In genomic region chr10:80158598-80159127, GRCh38 we compare ENCODE assay signal across 10 cellular contexts. TPM values are rescaled to one million over a fixed set of nuclear protein-coding genes. Genes with fewer than 3 reads are reported as not detected.
A peak's percentile ranks its signal among the peaks of the same experiment; 100 is the strongest.
DNase-seq lines count a peak whose midpoint lies in the region; ATAC-seq, FAIRE-seq and TF ChIP-seq lines count a peak whose summit lies in the region.
"Had no signal": no experiment of that assay in that cellular context is flagged by ENCODE, and none has a peak within 500 bp of the region (broad histone marks: within the 10 kb centered on the region; RNA-seq: fewer than 3 reads in every experiment).

No MANE protein-coding gene starts in this region.

- no peak overlapping the region for H2BK5ac ChIP-seq in neuronal stem cell (ENCODE audit: low read length)

- no peak for ATAC-seq in activated CD8-positive, alpha-beta T cell treated with anti-CD3 and anti-CD28 coated beads for 36 hours
- ATAC-seq in activated CD8-positive, alpha-beta T cell treated with anti-CD3 and anti-CD28 coated beads, Interleukin-2, amount 10 ng/mL, durations not matched to agents 7 days and 5 days, result no peak
- no peak for ATAC-seq in HG02571 (IDR thresholded peaks at IDR 0.05; ENCODE audit: unreplicated experiment)
- ATAC-seq in natural killer cell treated with Interleukin-12 subunit alpha and Interleukin-12 subunit beta and Interleukin-15 and Interleukin-18, amount 100 ng/mL, for 72 hours, result no peak

- H3K4me1 Mint-ChIP-seq in activated CD8-positive, alpha-beta T cell treated with anti-CD3 and anti-CD28 coated beads for 36 hours (ENCODE audit: low read depth), result peaks cover 10% of the 10 kb centered on the region
- H3K4me1 Mint-ChIP-seq in activated CD8-positive, alpha-beta T cell treated with anti-CD3 and anti-CD28 coated beads, Interleukin-2, amount 10 ng/mL, durations not matched to agents 7 days and 5 days (ENCODE audit: low read depth), result peaks cover 10% of the 10 kb centered on the region
- peaks cover 5 to 9% of the 10 kb centered on the region in 2 donors for H3K4me1 Mint-ChIP-seq in natural killer cell treated with Interleukin-12 subunit alpha and Interleukin-12 subunit beta and Interleukin-15 and Interleukin-18, amount 100 ng/mL, for 72 hours (ENCODE audit: low read depth in 2 of 2)

- H3K27me3 ChIP-seq in esophagus muscularis mucosa, result no peaks in the 10 kb centered on the region
- H3K27me3 ChIP-seq in neuronal stem cell (ENCODE audit: control insufficient read depth in 3 of 3, insufficient read depth in 3 of 3, low read depth in 1 of 3, low read length in 3 of 3), result no peaks in the 10 kb centered on the region

- H3K27me3 Mint-ChIP-seq in activated CD8-positive, alpha-beta T cell treated with anti-CD3 and anti-CD28 coated beads for 36 hours, result no peaks in the 10 kb centered on the region
- no peaks in the 10 kb centered on the region for H3K27me3 Mint-ChIP-seq in activated CD8-positive, alpha-beta T cell treated with anti-CD3 and anti-CD28 coated beads, Interleukin-2, amount 10 ng/mL, durations not matched to agents 7 days and 5 days (ENCODE audit: low read depth)
- no peaks in the 10 kb centered on the region for H3K27me3 Mint-ChIP-seq in natural killer cell treated with Interleukin-12 subunit alpha and Interleukin-12 subunit beta and Interleukin-15 and Interleukin-18, amount 100 ng/mL, for 72 hours

- H3K27ac ChIP-seq in SK-N-MC (peak overlapping the region; percentile 62), esophagus muscularis mucosa (replicated peaks in 1 of 4) (peak overlapping the region; percentile 75 to 87 (median 80)), neuronal stem cell (replicated peaks; ENCODE audit: low read length) (no peak overlapping the region)

- TF ChIP-seq POLR2A in esophagus muscularis mucosa (IDR thresholded peaks at IDR 0.05; ENCODE audit: low read depth) (no peak), GM12891 (IDR thresholded peaks at IDR 0.05; ENCODE audit: low read depth, low read length) (no peak)

- intact Hi-C loops in activated CD8-positive, alpha-beta T cell treated with anti-CD3 and anti-CD28 coated beads for 36 hours (cut with micrococcal nuclease), result no loop called here
- intact Hi-C loops in esophagus muscularis mucosa (cut with DNase I), result loop anchor here (5.0 kb wide), 1 partner anchor 49 kb away; the partner anchor contains the start of gene ANXA11

- H3K79me1 ChIP-seq in neuronal stem cell (ENCODE audit: low read depth, low read length), result no peaks in the 10 kb centered on the region

- H3K18ac ChIP-seq in neuronal stem cell (ENCODE audit: low read length), result peak overlapping the region; percentile 37

- TF ChIP-seq EP300 in esophagus muscularis mucosa (IDR thresholded peaks at IDR 0.05), result peak; percentile 43

- H2BK120ac ChIP-seq in neuronal stem cell (ENCODE audit: low read depth, low read length), result no peak overlapping the region

- H3K36me3 ChIP-seq in SK-N-MC (ENCODE audit: insufficient read depth, low read length) (peaks cover 19% of the 10 kb centered on the region), esophagus muscularis mucosa (peaks cover 22 to 89% (median 80%) of the 10 kb centered on the region in 4 donors), neuronal stem cell (replicated peaks in 1 of 2; ENCODE audit: control insufficient read depth in 2 of 2, insufficient read depth in 2 of 2, low read length in 2 of 2) (no peaks in the 10 kb centered on the region)

- H3K4me1 ChIP-seq in esophagus muscularis mucosa, result peaks cover 61 to 93% (median 77%) of the 10 kb centered on the region in 4 donors
- H3K4me1 ChIP-seq in neuronal stem cell (ENCODE audit: control insufficient read depth in 2 of 2, insufficient read depth in 1 of 2, low read depth in 1 of 2, low read length in 2 of 2), result peaks cover 2 to 6% of the 10 kb centered on the region in 2 donors

- H3K27ac Mint-ChIP-seq in activated CD8-positive, alpha-beta T cell treated with anti-CD3 and anti-CD28 coated beads for 36 hours, result peak overlapping the region; percentile 60
- H3K27ac Mint-ChIP-seq in activated CD8-positive, alpha-beta T cell treated with anti-CD3 and anti-CD28 coated beads, Interleukin-2, amount 10 ng/mL, durations not matched to agents 7 days and 5 days, result no peak overlapping the region
- peak overlapping the region in 1 of 2 donors; percentile 34 for H3K27ac Mint-ChIP-seq in natural killer cell treated with Interleukin-12 subunit alpha and Interleukin-12 subunit beta and Interleukin-15 and Interleukin-18, amount 100 ng/mL, for 72 hours

- H3K4me3 ChIP-seq in SK-N-MC (peak overlapping the region; percentile 61), esophagus muscularis mucosa (no peak overlapping the region), neuronal stem cell (ENCODE audit: low read length in 2 of 2) (no peak overlapping the region)

- no peak overlapping the region for H3K9ac ChIP-seq in SK-N-MC (ENCODE audit: insufficient read length)
- no peak overlapping the region for H3K9ac ChIP-seq in neuronal stem cell (ENCODE audit: low read depth, low read length, poor library complexity)

- FAIRE-seq in GM12891 (lab: Jason Lieb, UNC), result no peak
- FAIRE-seq: G401.6 had no signal

- no peak overlapping the region for H2BK15ac ChIP-seq in neuronal stem cell (ENCODE audit: low read length)

- no peak overlapping the region for H4K91ac ChIP-seq in neuronal stem cell (ENCODE audit: low read depth, low read length, poor library complexity)

- H2BK12ac ChIP-seq in neuronal stem cell (ENCODE audit: low read length), result no peak overlapping the region

- TF ChIP-seq CTCF in activated CD8-positive, alpha-beta T cell treated with anti-CD3 and anti-CD28 coated beads for 36 hours (IDR thresholded peaks at IDR 0.05), result no peak
- TF ChIP-seq CTCF in esophagus muscularis mucosa (IDR thresholded peaks at IDR 0.05), result peak in 1 of 3 experiments; percentile 6

- no peak overlapping the region for H3K4me2 ChIP-seq in neuronal stem cell (ENCODE audit: insufficient read depth, low read length, poor library complexity, severe bottlenecking)

- no peaks in the 10 kb centered on the region for H3K9me3 Mint-ChIP-seq in activated CD8-positive, alpha-beta T cell treated with anti-CD3 and anti-CD28 coated beads for 36 hours
- H3K9me3 Mint-ChIP-seq in activated CD8-positive, alpha-beta T cell treated with anti-CD3 and anti-CD28 coated beads, Interleukin-2, amount 10 ng/mL, durations not matched to agents 7 days and 5 days (ENCODE audit: insufficient read depth), result no peaks in the 10 kb centered on the region
- no peaks in the 10 kb centered on the region for H3K9me3 Mint-ChIP-seq in natural killer cell treated with Interleukin-12 subunit alpha and Interleukin-12 subunit beta and Interleukin-15 and Interleukin-18, amount 100 ng/mL, for 72 hours

- H3K4ac ChIP-seq in neuronal stem cell (ENCODE audit: low read length), result no peak overlapping the region

- 29% methylated on average over 12 of the region's 14 CpGs for WGBS in esophagus muscularis mucosa
- whole genome bisulfite sequencing in neuronal stem cell (ENCODE audit: extremely low coverage in 2 of 2, insufficient read length in 2 of 2, insufficient replicate concordance in 1 of 2), 2 donors, result no CpG with 5 or more reads among the region's 14 CpGs

- no peak for DNase-seq in activated CD8-positive, alpha-beta T cell treated with anti-CD3 and anti-CD28 coated beads for 36 hours
- DNase-seq in activated CD8-positive, alpha-beta T cell treated with anti-CD3 and anti-CD28 coated beads, Interleukin-2, amount 10 ng/mL, durations not matched to agents 7 days and 5 days, result no peak
- peak; percentile 98 for DNase-seq in SK-N-MC (ENCODE audit: low read depth, low spot score)
- DNase-seq in esophagus muscularis mucosa (ENCODE audit: extremely low spot score), result peak; percentile 96
- no peak for DNase-seq in neuronal stem cell (ENCODE audit: low spot score)
- no peak for DNase-seq in GM12891 (ENCODE audit: insufficient read length, low spot score)
- DNase-seq in natural killer cell treated with Interleukin-12 subunit alpha and Interleukin-12 subunit beta and Interleukin-15 and Interleukin-18, amount 100 ng/mL, for 72 hours (ENCODE audit: low spot score), result no peak

- peak overlapping the region; percentile 54 for H2AFZ ChIP-seq in neuronal stem cell (ENCODE audit: low read length)

- POLR2A ChIA-PET in activated CD8-positive, alpha-beta T cell treated with anti-CD3 and anti-CD28 coated beads for 36 hours (lab: Charles Lee), result no interaction called here
- POLR2A ChIA-PET in activated CD8-positive, alpha-beta T cell treated with anti-CD3 and anti-CD28 coated beads, Interleukin-2, amount 10 ng/mL, durations not matched to agents 7 days and 5 days (lab: Charles Lee), result no interaction called here

- no peak overlapping the region for H3K14ac ChIP-seq in neuronal stem cell (ENCODE audit: low read length)

- no peak overlapping the region for H3K4me3 Mint-ChIP-seq in activated CD8-positive, alpha-beta T cell treated with anti-CD3 and anti-CD28 coated beads for 36 hours
- H3K4me3 Mint-ChIP-seq in activated CD8-positive, alpha-beta T cell treated with anti-CD3 and anti-CD28 coated beads, Interleukin-2, amount 10 ng/mL, durations not matched to agents 7 days and 5 days, result no peak overlapping the region
- no peak overlapping the region for H3K4me3 Mint-ChIP-seq in natural killer cell treated with Interleukin-12 subunit alpha and Interleukin-12 subunit beta and Interleukin-15 and Interleukin-18, amount 100 ng/mL, for 72 hours

- H4K8ac ChIP-seq in neuronal stem cell (ENCODE audit: low read depth, low read length), result no peak overlapping the region

- H2AK5ac ChIP-seq in neuronal stem cell (ENCODE audit: low read depth, low read length), result no peak overlapping the region

- H3K9me3 ChIP-seq in SK-N-MC (ENCODE audit: low read depth, low read length) (no peaks in the 10 kb centered on the region), esophagus muscularis mucosa (no peaks in the 10 kb centered on the region), neuronal stem cell (replicated peaks in 1 of 2; ENCODE audit: control insufficient read depth in 2 of 2, insufficient read depth in 1 of 2, low read depth in 1 of 2, low read length in 2 of 2) (no peaks in the 10 kb centered on the region)

- H3K36me3 Mint-ChIP-seq in activated CD8-positive, alpha-beta T cell treated with anti-CD3 and anti-CD28 coated beads for 36 hours (ENCODE audit: low read depth), result peaks cover 81% of the 10 kb centered on the region
- H3K36me3 Mint-ChIP-seq in activated CD8-positive, alpha-beta T cell treated with anti-CD3 and anti-CD28 coated beads, Interleukin-2, amount 10 ng/mL, durations not matched to agents 7 days and 5 days (ENCODE audit: low read depth), result peaks cover 87% of the 10 kb centered on the region
- peaks cover 24% of the 10 kb centered on the region for H3K36me3 Mint-ChIP-seq in natural killer cell treated with Interleukin-12 subunit alpha and Interleukin-12 subunit beta and Interleukin-15 and Interleukin-18, amount 100 ng/mL, for 72 hours

- H3K23ac ChIP-seq in neuronal stem cell (ENCODE audit: low read depth, low read length, poor library complexity), result no peak overlapping the region

- CTCF ChIA-PET in activated CD8-positive, alpha-beta T cell treated with anti-CD3 and anti-CD28 coated beads for 36 hours (lab: Charles Lee), result interaction anchor here (1.4 kb wide), 1 partner anchor 11 kb away, joined by 3 read pairs; no protein-coding TSS in a partner anchor
- CTCF ChIA-PET in activated CD8-positive, alpha-beta T cell treated with anti-CD3 and anti-CD28 coated beads, Interleukin-2, amount 10 ng/mL, durations not matched to agents 7 days and 5 days (lab: Charles Lee), result interaction anchor here (0.9 kb wide), 1 partner anchor 220 kb away, joined by 5 read pairs; no protein-coding TSS in a partner anchor

RNA-seq across cellular contexts. Expression of gene PLAC9, which starts 26.1 kb away (rescaled TPM):
- total RNA-seq in activated CD8-positive, alpha-beta T cell treated with anti-CD3 and anti-CD28 coated beads for 36 hours, result not detected
- not detected for total RNA-seq in activated CD8-positive, alpha-beta T cell treated with anti-CD3 and anti-CD28 coated beads, Interleukin-2, amount 10 ng/mL, durations not matched to agents 7 days and 5 days
- total RNA-seq in esophagus muscularis mucosa, result 10 to 100 TPM; 21.3 to 59.4 (median 39.6) TPM
- polyA plus RNA-seq in neuronal stem cell (2013, experiment 1 of 2), result 1.3 TPM
- polyA plus RNA-seq in neuronal stem cell (2013, experiment 2 of 2), result 1.3 TPM
- polyA plus RNA-seq in GM12891 (2012; ENCODE audit: low read depth, missing spikeins), result not detected
- not detected for total RNA-seq in natural killer cell treated with Interleukin-12 subunit alpha and Interleukin-12 subunit beta and Interleukin-15 and Interleukin-18, amount 100 ng/mL, for 72 hours
- total RNA-seq: activated CD8-positive, alpha-beta memory T cell treated with anti-CD3 and anti-CD28 coated beads for 36 hours had no signal

RNA-seq across cellular contexts. Expression of gene ANXA11, which starts 46.7 kb away (rescaled TPM):
- 100 to 1,000 TPM; 226 to 238 TPM for total RNA-seq in activated CD8-positive, alpha-beta T cell treated with anti-CD3 and anti-CD28 coated beads for 36 hours
- total RNA-seq in activated CD8-positive, alpha-beta T cell treated with anti-CD3 and anti-CD28 coated beads, Interleukin-2, amount 10 ng/mL, durations not matched to agents 7 days and 5 days, result 100 to 1,000 TPM; 249 to 277 TPM
- 100 to 1,000 TPM; 126 to 213 (median 166) TPM for total RNA-seq in esophagus muscularis mucosa
- 47.4 TPM for polyA plus RNA-seq in neuronal stem cell (2013, experiment 1 of 2)
- polyA plus RNA-seq in neuronal stem cell (2013, experiment 2 of 2), result 40.6 TPM
- 183 TPM for polyA plus RNA-seq in GM12891 (2012; ENCODE audit: low read depth, missing spikeins)
- total RNA-seq in natural killer cell treated with Interleukin-12 subunit alpha and Interleukin-12 subunit beta and Interleukin-15 and Interleukin-18, amount 100 ng/mL, for 72 hours, result 100 to 1,000 TPM; 134 to 166 TPM

Comparison
In these comparisons a context has a peak if more than half of its experiments do, and no peak if none do; other contexts are left out.
1. DNase-seq: peak in SK-N-MC (single experiment) and esophagus muscularis mucosa (single experiment); none in activated CD8-positive, alpha-beta T cell treated with anti-CD3 and anti-CD28 coated beads for 36 hours (single experiment), activated CD8-positive, alpha-beta T cell treated with anti-CD3 and anti-CD28 coated beads, Interleukin-2, amount 10 ng/mL, durations not matched to agents 7 days and 5 days (single experiment), neuronal stem cell (single experiment), GM12891 (single experiment) and natural killer cell treated with Interleukin-12 subunit alpha and Interleukin-12 subunit beta and Interleukin-15 and Interleukin-18, amount 100 ng/mL, for 72 hours (single experiment).
2. RNA of gene PLAC9, which starts 26.1 kb away (total RNA-seq): 21.3 to 59.4 TPM in esophagus muscularis mucosa; not detected in activated CD8-positive, alpha-beta T cell treated with anti-CD3 and anti-CD28 coated beads for 36 hours, not detected in activated CD8-positive, alpha-beta T cell treated with anti-CD3 and anti-CD28 coated beads, Interleukin-2, amount 10 ng/mL, durations not matched to agents 7 days and 5 days and not detected in natural killer cell treated with Interleukin-12 subunit alpha and Interleukin-12 subunit beta and Interleukin-15 and Interleukin-18, amount 100 ng/mL, for 72 hours; every median in the first group is over 10 times any median in the second.